Comparison of ENCODE assay signal across 32 cellular contexts in the genomic region with DNA sequence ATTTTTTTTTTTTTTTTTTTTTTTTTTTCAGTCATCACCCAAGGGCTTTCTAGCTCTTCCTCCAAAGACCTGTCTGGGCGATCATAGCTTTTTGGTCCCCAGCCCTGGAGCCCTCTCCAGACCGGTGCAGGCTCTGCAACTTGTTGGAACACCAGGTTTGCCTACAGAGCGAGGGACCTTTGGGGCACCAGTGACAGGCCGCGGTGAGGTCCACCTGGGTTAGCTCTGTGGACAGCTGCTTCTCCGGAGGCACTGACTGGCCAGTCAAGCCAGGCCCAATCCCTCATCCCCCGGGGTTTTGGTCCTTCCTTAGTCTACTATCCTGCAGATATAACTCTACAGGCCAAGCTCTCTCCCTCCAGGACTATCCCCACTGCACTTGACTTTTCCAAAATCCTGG.
"Had no signal": no experiment of that assay in that cellular context is flagged by ENCODE, and none has a peak within 500 bp of the region (broad histone marks: within the 10 kb centered on the region; RNA-seq: fewer than 3 reads in every experiment).

No MANE protein-coding gene starts in this region.

- H3K27ac ChIP-seq: ascending aorta, breast epithelium, cardiac muscle cell, colonic mucosa, epithelial cell of prostate, gastroesophageal sphincter had no signal

- ATAC-seq: activated naive CD4-positive, alpha-beta T cell treated with anti-CD3 and anti-CD28 coated beads, Interleukin-2, amount 50 U/mL, for 72 hours; activated T-cell treated with anti-CD3 and anti-CD28 coated beads, Interleukin-2, amount 50 U/mL, for 72 hours; gastroesophageal sphincter; T-helper 17 cell had no signal

- H3K36me3 ChIP-seq: ascending aorta, breast epithelium, cardiac muscle cell, colonic mucosa, esophagus squamous epithelium, gastroesophageal sphincter had no signal

- H3K36me3 Mint-ChIP-seq: activated naive CD4-positive, alpha-beta T cell treated with anti-CD3 and anti-CD28 coated beads, Interleukin-2, amount 10 ng/mL, durations not matched to agents 7 days and 5 days; activated naive CD4-positive, alpha-beta T cell treated with anti-CD3 and anti-CD28 coated beads, Interleukin-2, amount 50 U/mL, for 72 hours; activated naive CD8-positive, alpha-beta T cell treated with anti-CD3 and anti-CD28 coated beads, Interleukin-2, amount 10 ng/mL, durations not matched to agents 7 days and 5 days; brain; WTC11 had no signal

- FAIRE-seq: endometrium had no signal

- H3K27ac Mint-ChIP-seq: activated CD4-positive, alpha-beta memory T cell treated with anti-CD3 and anti-CD28 coated beads, Interleukin-2, amount 10 ng/mL, durations not matched to agents 7 days and 5 days; activated CD4-positive, alpha-beta T cell treated with anti-CD3 and anti-CD28 coated beads, Interleukin-2, amount 10 ng/mL, durations not matched to agents 7 days and 5 days; activated naive CD4-positive, alpha-beta T cell treated with anti-CD3 and anti-CD28 coated beads, Interleukin-2, amount 10 ng/mL, durations not matched to agents 7 days and 5 days; activated naive CD4-positive, alpha-beta T cell treated with anti-CD3 and anti-CD28 coated beads, Interleukin-2, amount 50 U/mL, for 72 hours; activated naive CD8-positive, alpha-beta T cell treated with anti-CD3 and anti-CD28 coated beads, Interleukin-2, amount 10 ng/mL, durations not matched to agents 7 days and 5 days; activated T-cell treated with anti-CD3 and anti-CD28 coated beads, Interleukin-2, amount 50 U/mL, for 24 hours; activated T-cell treated with anti-CD3 and anti-CD28 coated beads, Interleukin-2, amount 50 U/mL, for 72 hours; T-helper 17 cell; T-helper 2 cell treated with Interferon-gamma antibody and Interleukin-4, amounts not matched to agents 5 μg/mL and 100 μg/mL, for 36 hours; WTC11 had no signal

- H3K4me1 ChIP-seq: ascending aorta had no signal

- DNase-seq: activated CD4-positive, alpha-beta memory T cell treated with anti-CD3 and anti-CD28 coated beads, Interleukin-2, amount 10 ng/mL, durations not matched to agents 7 days and 5 days; activated CD4-positive, alpha-beta T cell treated with anti-CD3 and anti-CD28 coated beads for 1 hour; activated CD4-positive, alpha-beta T cell treated with anti-CD3 and anti-CD28 coated beads for 4 hours; activated CD4-positive, alpha-beta T cell treated with anti-CD3 and anti-CD28 coated beads, Interleukin-2, amount 10 ng/mL, durations not matched to agents 7 days and 5 days; activated CD4-positive, alpha-beta T cell treated with anti-CD3 and anti-CD28 coated beads, Interleukin-2, amount 50 U/mL, for 4 hours; activated CD8-positive, alpha-beta memory T cell treated with anti-CD3 and anti-CD28 coated beads, Interleukin-2, amount 50 U/mL, for 48 hours; activated gamma-delta T cell; activated naive CD4-positive, alpha-beta T cell; activated naive CD4-positive, alpha-beta T cell treated with anti-CD3 and anti-CD28 coated beads, Interleukin-2, amount 10 ng/mL, durations not matched to agents 7 days and 5 days; activated naive CD8-positive, alpha-beta T cell treated with anti-CD3 and anti-CD28 coated beads, Interleukin-2, amount 10 ng/mL, durations not matched to agents 7 days and 5 days; activated T-cell treated with anti-CD3 and anti-CD28 coated beads for 4 hours; activated T-cell treated with anti-CD3 and anti-CD28 coated beads, Interleukin-2, amount 50 U/mL, for 24 hours; activated T-cell treated with anti-CD3 and anti-CD28 coated beads, Interleukin-2, amount 50 U/mL, for 72 hours; central memory CD4-positive, alpha-beta T cell; cerebellar nuclear complex; colonic mucosa; effector CD8-positive, alpha-beta T cell; esophagus squamous epithelium; foreskin melanocyte; T-helper 1 cell; T-helper 17 cell; T1000 had no signal

- H3K4me3 Mint-ChIP-seq: activated CD4-positive, alpha-beta memory T cell treated with anti-CD3 and anti-CD28 coated beads, Interleukin-2, amount 10 ng/mL, durations not matched to agents 7 days and 5 days; activated CD4-positive, alpha-beta T cell treated with anti-CD3 and anti-CD28 coated beads, Interleukin-2, amount 10 ng/mL, durations not matched to agents 7 days and 5 days; activated naive CD4-positive, alpha-beta T cell treated with anti-CD3 and anti-CD28 coated beads, Interleukin-2, amount 10 ng/mL, durations not matched to agents 7 days and 5 days; activated naive CD8-positive, alpha-beta T cell treated with anti-CD3 and anti-CD28 coated beads, Interleukin-2, amount 10 ng/mL, durations not matched to agents 7 days and 5 days; activated T-cell treated with anti-CD3 and anti-CD28 coated beads, Interleukin-2, amount 50 U/mL, for 24 hours; activated T-cell treated with anti-CD3 and anti-CD28 coated beads, Interleukin-2, amount 50 U/mL, for 72 hours; brain; T-helper 2 cell treated with Interferon-gamma antibody and Interleukin-4, amounts not matched to agents 5 μg/mL and 100 μg/mL, for 36 hours; WTC11 had no signal

- H3K9me3 ChIP-seq: ascending aorta, breast epithelium, colonic mucosa, esophagus squamous epithelium, gastroesophageal sphincter had no signal

- H3K9me3 Mint-ChIP-seq: activated CD4-positive, alpha-beta T cell treated with anti-CD3 and anti-CD28 coated beads, Interleukin-2, amount 10 ng/mL, durations not matched to agents 7 days and 5 days; activated naive CD4-positive, alpha-beta T cell treated with anti-CD3 and anti-CD28 coated beads, Interleukin-2, amount 10 ng/mL, durations not matched to agents 7 days and 5 days; activated naive CD8-positive, alpha-beta T cell treated with anti-CD3 and anti-CD28 coated beads, Interleukin-2, amount 10 ng/mL, durations not matched to agents 7 days and 5 days; activated T-cell treated with anti-CD3 and anti-CD28 coated beads, Interleukin-2, amount 50 U/mL, for 24 hours; activated T-cell treated with anti-CD3 and anti-CD28 coated beads, Interleukin-2, amount 50 U/mL, for 72 hours; T-helper 2 cell treated with Interferon-gamma antibody and Interleukin-4, amounts not matched to agents 5 μg/mL and 100 μg/mL, for 36 hours; WTC11 had no signal

- H3K4me3 ChIP-seq: ascending aorta, breast epithelium, cardiac muscle cell, colonic mucosa, esophagus squamous epithelium, gastroesophageal sphincter had no signal
